ENCODE assay signal across 10 cellular contexts in genomic region chr12:80878431-80878830, GRCh38. TPM values are rescaled to one million over a fixed set of nuclear protein-coding genes. Genes with fewer than 3 reads are reported as not detected.
DNase-seq lines count a peak whose midpoint lies in the region; ATAC-seq and TF ChIP-seq lines count a peak whose summit lies in the region.
"Not testable (repeated sequence)": the region's sequence is repeated elsewhere in the genome, so short reads cannot be mapped to it uniquely, and the experiment has no call there.
"Had no signal": no experiment of that assay in that cellular context is flagged by ENCODE, and none has a peak within 500 bp of the region (broad histone marks: within the 10 kb centered on the region; RNA-seq: fewer than 3 reads in every experiment).

No MANE protein-coding gene starts in this region.

- TF ChIP-seq POLR2A in gastrocnemius medialis (IDR thresholded peaks at IDR 0.05); vagina (IDR thresholded peaks at IDR 0.05): not testable (repeated sequence)

- DNase-seq in DMS79 treated with DMSO at 0.1 percent for 48 hours (lab: John Stamatoyannopoulos, UW) (peak; percentile 88), NCI-H2227 treated with DMSO at 0.1 percent for 48 hours (lab: John Stamatoyannopoulos, UW) (peak; percentile 90)
- not testable (repeated sequence) for DNase-seq in dorsolateral prefrontal cortex; Right ventricle myocardium superior; left ventricle myocardium inferior; gastrocnemius medialis; vagina (ENCODE audit: extremely low spot score in 2 of 2)

- TF ChIP-seq EP300 in neural cell (conservative IDR thresholded peaks at IDR 0.05; ENCODE audit: poor library complexity, severe bottlenecking) = not testable (repeated sequence)

- H4K20me1 ChIP-seq in neural cell (ENCODE audit: insufficient read depth) = not testable (repeated sequence)

- H3K9ac ChIP-seq in neural cell (ENCODE audit: low read length) = not testable (repeated sequence)

- not testable (repeated sequence) for H3K36me3 ChIP-seq in left ventricle myocardium inferior; neural cell (ENCODE audit: insufficient read depth, low read length); gastrocnemius medialis; vagina

- TF ChIP-seq RAD21 in neural cell (conservative IDR thresholded peaks at IDR 0.05) = not testable (repeated sequence)

- not testable (repeated sequence) for H2AFZ ChIP-seq in neural cell (ENCODE audit: low read depth, low read length)

- H3K27ac ChIP-seq in dorsolateral prefrontal cortex (peak overlapping the region in 42 of 59 donors; percentile 1 to 83 (median 57)), left ventricle myocardium inferior (replicated peaks) (peak overlapping the region; percentile 91), neural cell (ENCODE audit: low read length) (peak overlapping the region; percentile 3), gastrocnemius medialis (peak overlapping the region; percentile 26 to 65 (median 45)), vagina (peak overlapping the region; percentile 5)

- H3K9me3 ChIP-seq in left ventricle myocardium inferior (replicated peaks); neural cell (ENCODE audit: low read length); gastrocnemius medialis; vagina: not testable (repeated sequence)

- peak; percentile 53 for ATAC-seq in Right ventricle myocardium superior (ENCODE audit: poor library complexity)
- ATAC-seq in gastrocnemius medialis = not testable (repeated sequence)

- not testable (repeated sequence) for H3F3A ChIP-seq in neural cell (ENCODE audit: insufficient read depth, low read length, poor library complexity, severe bottlenecking)

- in situ Hi-C loops in gastrocnemius medialis (cut with MboI; ENCODE audit: low sequenced_read_pairs in 4 of 4) = not testable (repeated sequence)

- H3K79me2 ChIP-seq in neural cell (replicated peaks; ENCODE audit: insufficient read depth, low read length) = not testable (repeated sequence)

- H3K4me3 ChIP-seq in dorsolateral prefrontal cortex, gastrocnemius medialis, vagina: not testable (repeated sequence)
- peak overlapping the region; percentile 53 for H3K4me3 ChIP-seq in left ventricle myocardium inferior
- peak overlapping the region; percentile 15 for H3K4me3 ChIP-seq in neural cell (ENCODE audit: low read length)

- H3K4me1 ChIP-seq in left ventricle myocardium inferior = peaks cover 34% of the 10 kb centered on the region
- H3K4me1 ChIP-seq in gastrocnemius medialis, vagina: not testable (repeated sequence)

- not testable (repeated sequence) for H3K9me2 ChIP-seq in neural cell (ENCODE audit: insufficient read depth, low read length)

- intact Hi-C loops in dorsolateral prefrontal cortex (cut with DNase I); Right ventricle myocardium superior (cut with DNase I); left ventricle myocardium inferior (cut with micrococcal nuclease); gastrocnemius medialis (cut with DNase I; ENCODE audit: low total_unique reads); vagina (cut with DNase I): not testable (repeated sequence)

- H3K27me3 ChIP-seq in dorsolateral prefrontal cortex; left ventricle myocardium inferior (ENCODE audit: low read depth); neural cell (ENCODE audit: insufficient read depth, low read depth, low read length); gastrocnemius medialis; vagina: not testable (repeated sequence)

- TF ChIP-seq CTCF in dorsolateral prefrontal cortex (IDR thresholded peaks at IDR 0.05 in 54 of 56, conservative IDR thresholded peaks at IDR 0.05 in 2 of 56; ENCODE audit: low read depth in 1 of 56, partially characterized antibody in 56 of 56); left ventricle myocardium inferior (IDR thresholded peaks at IDR 0.05; ENCODE audit: borderline replicate concordance); neural cell (IDR thresholded peaks at IDR 0.05; ENCODE audit: poor library complexity, severe bottlenecking); gastrocnemius medialis (IDR thresholded peaks at IDR 0.05 in 4 of 5, conservative IDR thresholded peaks at IDR 0.05 in 1 of 5); vagina (IDR thresholded peaks at IDR 0.05): not testable (repeated sequence)

- H3K4me2 ChIP-seq in neural cell (ENCODE audit: low read length) = not testable (repeated sequence)

RNA-seq across cellular contexts. Expression of gene LIN7A, which starts 59.3 kb away (rescaled TPM):
- 10 to 100 TPM in 119 of 120 experiments, 1 to 10 TPM in 1; 9.9 to 65.4 (median 38.1) TPM for total RNA-seq in dorsolateral prefrontal cortex
- 9.8 TPM for total RNA-seq in Right ventricle myocardium superior
- 11.9 TPM for total RNA-seq in left ventricle myocardium inferior
- polyA plus RNA-seq in neural cell = 31.5 and 36.4 TPM in 2 replicates
- polyA minus RNA-seq in neural cell = 102 and 119 TPM in 2 replicates
- 1 to 10 TPM; 1.4 to 4.8 (median 2.8) TPM for total RNA-seq in gastrocnemius medialis
- 12.5 TPM for total RNA-seq in vagina
- total RNA-seq: CD8-positive, alpha-beta memory T cell; HT-29 had no signal
- polyA plus RNA-seq: CD8-positive, alpha-beta memory T cell had no signal

Comparison
In these comparisons a context has a peak if more than half of its experiments do, and no peak if none do; other contexts are left out.
1. H3K27ac ChIP-seq: peak in every context shown above with its lines; median percentile 91 in left ventricle myocardium inferior; 57 in dorsolateral prefrontal cortex; 45 in gastrocnemius medialis; 5 in vagina; 3 in neural cell.